9 cellular contexts compared by ENCODE assay signal in the genomic region with DNA sequence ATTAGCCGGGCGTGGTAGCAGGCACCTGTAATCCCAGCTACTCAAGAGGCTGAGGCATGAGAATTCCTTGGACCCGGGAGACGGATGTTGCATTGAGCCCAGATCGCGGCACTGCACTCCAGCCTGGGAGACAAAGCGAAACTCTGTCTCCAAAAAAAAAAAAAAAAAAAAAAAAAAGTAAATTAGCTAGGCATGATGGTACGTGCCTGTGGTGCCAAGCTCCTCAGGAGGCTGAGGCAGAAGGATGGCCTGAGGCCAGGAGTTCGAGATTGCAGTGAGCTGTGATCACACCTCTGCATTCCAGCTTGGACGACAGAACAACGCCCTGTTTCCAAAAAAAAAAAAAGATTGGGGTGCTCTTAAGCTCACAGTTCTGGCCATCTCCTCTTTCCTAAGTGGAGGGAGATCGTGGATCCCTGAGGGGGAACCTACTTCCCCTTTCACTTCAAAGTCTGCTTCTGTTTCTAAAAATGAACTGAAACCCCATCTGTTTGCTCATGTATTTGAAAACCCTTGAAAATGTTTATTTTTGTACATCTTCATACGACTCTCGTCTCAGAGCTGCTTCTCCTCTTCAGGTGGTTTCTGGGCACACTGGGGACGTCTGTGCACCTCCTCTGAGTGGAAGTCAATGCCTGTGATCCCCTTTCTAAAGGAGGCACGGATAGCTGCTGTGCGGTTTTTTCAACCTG.
DNase-seq lines count a peak whose midpoint lies in the region; ATAC-seq, FAIRE-seq and TF ChIP-seq lines count a peak whose summit lies in the region.
"Had no signal": no experiment of that assay in that cellular context is flagged by ENCODE, and none has a peak within 500 bp of the region (broad histone marks: within the 10 kb centered on the region; RNA-seq: fewer than 3 reads in every experiment).

No MANE protein-coding gene starts in this region.

- H3K27me3 ChIP-seq in GM06990 (replicated peaks; ENCODE audit: control insufficient read depth, insufficient read depth, low read length) = no peaks in the 10 kb centered on the region
- no peaks in the 10 kb centered on the region for H3K27me3 ChIP-seq in bronchial epithelial cell (ENCODE audit: control insufficient read depth, insufficient read depth, low read length)

- no peaks in the 10 kb centered on the region for H3K9me3 Mint-ChIP-seq in WTC11

- peak; percentile 56 for DNase-seq in GM06990 (ENCODE audit: extremely low read depth, insufficient read length)
- peak; percentile 55 for DNase-seq in GM20000 (ENCODE audit: low spot score)
- peak; percentile 71 for DNase-seq in bronchial epithelial cell (ENCODE audit: low read depth)
- no peak for DNase-seq in NCI-H1105 treated with DMSO at 0.1 percent for 48 hours (lab: John Stamatoyannopoulos, UW)
- DNase-seq in activated CD4-positive, CD25-positive, alpha-beta regulatory T cell (lab: John Stamatoyannopoulos, UW) = no peak
- no peak for DNase-seq in activated gamma-delta T cell treated with Interleukin-2 at 50 U/mL for 16 hours
- DNase-seq in WTC11 (ENCODE audit: low spot score) = no peak
- DNase-seq: activated CD8-positive, alpha-beta memory T cell treated with anti-CD3 and anti-CD28 coated beads, Interleukin-2, amount 50 U/mL, for 4 hours had no signal

- no peak overlapping the region for H3K4me3 Mint-ChIP-seq in WTC11

- H3K4me3 ChIP-seq in GM06990 (replicated peaks; ENCODE audit: low read depth, low read length) = no peak overlapping the region
- H3K4me3 ChIP-seq in bronchial epithelial cell (ENCODE audit: low read depth, low read length) = no peak overlapping the region

- CTCF ChIA-PET in WTC11 (lab: Charles Lee) = interaction anchor here (0.7 to 1.3 kb wide), 2 partner anchors 8 to 10 kb away, joined by 3 read pairs; no protein-coding TSS in a partner anchor

- TF ChIP-seq CTCF in GM06990 (IDR thresholded peaks at IDR 0.05; ENCODE audit: insufficient read depth, low read length, poor library complexity, severe bottlenecking) (no peak), GM20000 (IDR thresholded peaks at IDR 0.05; ENCODE audit: extremely low read depth, missing control alignments) (no peak), bronchial epithelial cell (IDR thresholded peaks at IDR 0.05; ENCODE audit: insufficient read depth, low read length, severe bottlenecking) (no peak), WTC11 (IDR thresholded peaks at IDR 0.05) (no peak)

- H3K27ac Mint-ChIP-seq in WTC11 = no peak overlapping the region; the same call in 1 of the 2 replicates

- no peak for FAIRE-seq in bronchial epithelial cell (lab: Jason Lieb, UNC)

- H3K36me3 ChIP-seq in GM06990 (ENCODE audit: control insufficient read depth, insufficient read depth, low read length) = no peaks in the 10 kb centered on the region
- no peaks in the 10 kb centered on the region for H3K36me3 ChIP-seq in bronchial epithelial cell (ENCODE audit: control insufficient read depth, insufficient read depth, low read length)

- no peaks in the 10 kb centered on the region for H3K36me3 Mint-ChIP-seq in WTC11

- H3K4me1 Mint-ChIP-seq in WTC11 = no peaks in the 10 kb centered on the region

- POLR2A ChIA-PET in WTC11 (lab: Charles Lee) = interaction anchor here (0.6 to 0.8 kb wide), 4 partner anchors 8 to 139 kb away, joined by 3 to 4 read pairs (median 3); no protein-coding TSS in a partner anchor

- peak; percentile 90 for ATAC-seq in HG03460 (IDR thresholded peaks at IDR 0.05; ENCODE audit: unreplicated experiment)
- ATAC-seq in WTC11 = no peak

- H3K27me3 Mint-ChIP-seq in WTC11 (ENCODE audit: low read depth) = no peaks in the 10 kb centered on the region

TF ChIP-seq in WTC11, 78 proteins besides CTCF, POLR2A, EP300 and RAD21:
- no peak for TF ChIP-seq TEAD1 (CRISPR knock-in tag; IDR thresholded peaks at IDR 0.05)

Comparison
In these comparisons a context has a peak if more than half of its experiments do, and no peak if none do; other contexts are left out.
1. DNase-seq: peak in GM06990 (single experiment), GM20000 (single experiment) and bronchial epithelial cell (single experiment); none in NCI-H1105 treated with DMSO at 0.1 percent for 48 hours (single experiment), activated CD4-positive, CD25-positive, alpha-beta regulatory T cell (0 of 4), activated gamma-delta T cell treated with Interleukin-2 at 50 U/mL for 16 hours (single experiment) and WTC11 (single experiment).